8 cellular contexts compared by ENCODE assay signal in the genomic region with DNA sequence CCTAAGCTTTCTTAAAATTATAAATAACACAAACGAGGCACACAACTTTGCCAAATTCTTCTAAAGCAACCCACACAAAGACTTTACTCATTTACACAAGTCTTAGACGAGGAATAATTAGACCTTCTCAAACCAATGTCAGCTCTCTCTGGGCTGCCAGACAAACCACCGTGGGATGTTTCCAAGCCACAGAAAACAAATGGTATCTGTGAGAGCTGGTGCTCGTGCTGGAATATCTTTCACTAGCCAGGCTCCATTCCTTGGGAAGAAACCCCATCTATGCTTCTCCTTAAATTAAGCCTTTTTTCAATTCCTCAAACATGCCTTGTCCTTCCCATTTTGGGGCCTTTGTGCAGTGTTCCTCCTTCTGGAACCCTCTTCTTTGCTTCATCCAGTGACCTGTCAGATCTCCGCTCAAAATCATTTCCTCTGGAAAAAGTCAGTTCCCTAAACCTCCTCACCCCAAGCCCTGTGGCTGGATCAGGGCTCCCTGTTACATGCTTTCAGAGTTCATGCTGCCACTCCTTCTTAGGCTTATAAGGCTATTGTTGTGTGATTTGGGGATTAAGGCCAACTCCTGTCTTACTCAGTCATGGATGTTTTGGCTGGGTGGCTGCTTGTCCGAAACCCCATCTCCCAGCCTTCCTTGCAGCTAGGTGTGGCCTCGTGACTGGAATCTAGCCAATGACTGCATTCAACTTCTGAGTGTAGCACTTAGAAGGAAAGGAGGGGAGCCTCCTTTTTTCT.
DNase-seq lines count a peak whose midpoint lies in the region; ATAC-seq and TF ChIP-seq lines count a peak whose summit lies in the region.

No MANE protein-coding gene starts in this region.

- POLR2A ChIA-PET in SK-N-SH (lab: Yijun Ruan, JAX): no interaction called here

- peaks cover 21% of the 10 kb centered on the region for H3F3A ChIP-seq in SK-N-SH (replicated peaks; ENCODE audit: insufficient read depth)

- H3K9ac ChIP-seq in SK-N-SH: peak overlapping the region; percentile 34

- no peaks in the 10 kb centered on the region for H4K20me1 ChIP-seq in SK-N-SH (ENCODE audit: insufficient read depth)

- peak; percentile 39 to 45 for ATAC-seq in activated CD4-positive, CD25-positive, alpha-beta regulatory T cell treated with anti-CD3 and anti-CD28 coated beads, Interleukin-2, amount 50 U/mL, for 24 hours
- peak; percentile 67 for ATAC-seq in stimulated activated naive CD8-positive, alpha-beta T cell treated with anti-CD3 and anti-CD28 coated beads, Interleukin-15, Interleukin-2, amounts not matched to agents 100 U/mL and 50 U/mL, for 24 hours
- ATAC-seq in HG02623 (IDR thresholded peaks at IDR 0.05; ENCODE audit: unreplicated experiment): no peak
- no peak for ATAC-seq in HG03045 (IDR thresholded peaks at IDR 0.05; ENCODE audit: unreplicated experiment)

- H2AFZ ChIP-seq in SK-N-SH (ENCODE audit: low read depth): peak overlapping the region; percentile 91

- no peaks in the 10 kb centered on the region for H3K9me2 ChIP-seq in SK-N-SH

- no peaks in the 10 kb centered on the region for H3K9me3 ChIP-seq in SK-N-SH

- no peak for DNase-seq in activated CD4-positive, CD25-positive, alpha-beta regulatory T cell treated with anti-CD3 and anti-CD28 coated beads, Interleukin-2, amount 50 U/mL, for 72 hours
- no peak for DNase-seq in SK-N-SH
- peak; percentile 58 for DNase-seq in fibroblast of pulmonary artery (ENCODE audit: low read depth)
- peak; percentile 39 for DNase-seq in stimulated activated naive CD8-positive, alpha-beta T cell treated with anti-CD3 and anti-CD28 coated beads, Interleukin-15, Interleukin-2, amounts not matched to agents 100 U/mL and 50 U/mL, for 24 hours
- DNase-seq in NAMALWA (ENCODE audit: low spot score): no peak

- H3K79me2 ChIP-seq in SK-N-SH (ENCODE audit: insufficient read depth): no peaks in the 10 kb centered on the region

- CTCF ChIA-PET in SK-N-SH (lab: Yijun Ruan, JAX): interaction anchor here (1.1 to 3.7 kb wide), 5 partner anchors 9 to 338 kb away, joined by 3 to 22 read pairs (median 4); no protein-coding TSS in a partner anchor

- H3K27me3 ChIP-seq in SK-N-SH (ENCODE audit: insufficient read depth): no peaks in the 10 kb centered on the region

- H3K27ac ChIP-seq in SK-N-SH (ENCODE audit: low read depth in 2 of 2, low read length in 1 of 2): peak overlapping the region; percentile 48 to 80

- no peak for TF ChIP-seq CTCF in SK-N-SH (IDR thresholded peaks at IDR 0.05)
- no peak for TF ChIP-seq CTCF in fibroblast of pulmonary artery (IDR thresholded peaks at IDR 0.05; ENCODE audit: low read length, missing control alignments)

- WGBS in SK-N-SH (ENCODE audit: low lambda C conversion rate): 65% methylated on average over 7 of the region's 7 CpGs

- TF ChIP-seq EP300 in SK-N-SH (IDR thresholded peaks at IDR 0.05; ENCODE audit: borderline replicate concordance in 1 of 2, low read depth in 1 of 2, low read length in 1 of 2): no peak

- H3K4me2 ChIP-seq in SK-N-SH: peak overlapping the region; percentile 66

- H3K36me3 ChIP-seq in SK-N-SH (replicated peaks in 1 of 2; ENCODE audit: control insufficient read depth in 1 of 2, insufficient read depth in 2 of 2, low read length in 1 of 2): no peaks in the 10 kb centered on the region

- H3K4me3 ChIP-seq in SK-N-SH (ENCODE audit: low read depth in 2 of 2, low read length in 1 of 2): peak overlapping the region in 1 of 2 experiments; percentile 23; a peak in 1 of 4 replicates
- peak overlapping the region; percentile 1 for H3K4me3 ChIP-seq in fibroblast of pulmonary artery (replicated peaks; ENCODE audit: low read depth, low read length)

- no peak for TF ChIP-seq RAD21 in SK-N-SH (IDR thresholded peaks at IDR 0.05; ENCODE audit: low read length)

- H3K4me1 ChIP-seq in SK-N-SH (ENCODE audit: control insufficient read depth in 1 of 2, insufficient read depth in 2 of 2, low read depth in 1 of 2, low read length in 1 of 2): peaks cover 7 to 12% of the 10 kb centered on the region in 2 experiments; a peak in 2 of 4 replicates

TF ChIP-seq in SK-N-SH, 30 proteins besides CTCF, POLR2A, EP300 and RAD21:
- no peak for TF ChIP-seq TCF12 (IDR thresholded peaks at IDR 0.05)
- no peak for TF ChIP-seq TAF1 (IDR thresholded peaks at IDR 0.05; ENCODE audit: borderline replicate concordance, low read depth, low read length)
- TF ChIP-seq, protein P1, sequence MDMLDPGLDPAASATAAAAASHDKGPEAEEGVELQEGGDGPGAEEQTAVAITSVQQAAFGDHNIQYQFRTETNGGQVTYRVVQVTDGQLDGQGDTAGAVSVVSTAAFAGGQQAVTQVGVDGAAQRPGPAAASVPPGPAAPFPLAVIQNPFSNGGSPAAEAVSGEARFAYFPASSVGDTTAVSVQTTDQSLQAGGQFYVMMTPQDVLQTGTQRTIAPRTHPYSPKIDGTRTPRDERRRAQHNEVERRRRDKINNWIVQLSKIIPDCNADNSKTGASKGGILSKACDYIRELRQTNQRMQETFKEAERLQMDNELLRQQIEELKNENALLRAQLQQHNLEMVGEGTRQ (IDR thresholded peaks at IDR 0.05; ENCODE audit: borderline replicate concordance, low read depth, low read length): no peak
- no peak for TF ChIP-seq SMC3 (IDR thresholded peaks at IDR 0.05; ENCODE audit: low read depth, low read length)
- TF ChIP-seq, protein P2, sequence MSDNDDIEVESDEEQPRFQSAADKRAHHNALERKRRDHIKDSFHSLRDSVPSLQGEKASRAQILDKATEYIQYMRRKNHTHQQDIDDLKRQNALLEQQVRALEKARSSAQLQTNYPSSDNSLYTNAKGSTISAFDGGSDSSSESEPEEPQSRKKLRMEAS (IDR thresholded peaks at IDR 0.05; ENCODE audit: low read depth): 0 out of 2 replicates have a peak, but pooled peaks have one; percentile 1
- TF ChIP-seq FOXJ3 (CRISPR knock-in tag; IDR thresholded peaks at IDR 0.05): no peak

Comparison
In these comparisons a context has a peak if more than half of its experiments do, and no peak if none do; other contexts are left out.
1. ATAC-seq: peak in activated CD4-positive, CD25-positive, alpha-beta regulatory T cell treated with anti-CD3 and anti-CD28 coated beads, Interleukin-2, amount 50 U/mL, for 24 hours (2 of 2) and stimulated activated naive CD8-positive, alpha-beta T cell treated with anti-CD3 and anti-CD28 coated beads, Interleukin-15, Interleukin-2, amounts not matched to agents 100 U/mL and 50 U/mL, for 24 hours (single experiment); none in HG02623 (single experiment) and HG03045 (single experiment).
2. DNase-seq: peak in fibroblast of pulmonary artery (single experiment) and stimulated activated naive CD8-positive, alpha-beta T cell treated with anti-CD3 and anti-CD28 coated beads, Interleukin-15, Interleukin-2, amounts not matched to agents 100 U/mL and 50 U/mL, for 24 hours (single experiment); none in activated CD4-positive, CD25-positive, alpha-beta regulatory T cell treated with anti-CD3 and anti-CD28 coated beads, Interleukin-2, amount 50 U/mL, for 72 hours (single experiment), SK-N-SH (single experiment) and NAMALWA (single experiment).